ENCODE assay signal across 1 cellular context in the genomic region with DNA sequence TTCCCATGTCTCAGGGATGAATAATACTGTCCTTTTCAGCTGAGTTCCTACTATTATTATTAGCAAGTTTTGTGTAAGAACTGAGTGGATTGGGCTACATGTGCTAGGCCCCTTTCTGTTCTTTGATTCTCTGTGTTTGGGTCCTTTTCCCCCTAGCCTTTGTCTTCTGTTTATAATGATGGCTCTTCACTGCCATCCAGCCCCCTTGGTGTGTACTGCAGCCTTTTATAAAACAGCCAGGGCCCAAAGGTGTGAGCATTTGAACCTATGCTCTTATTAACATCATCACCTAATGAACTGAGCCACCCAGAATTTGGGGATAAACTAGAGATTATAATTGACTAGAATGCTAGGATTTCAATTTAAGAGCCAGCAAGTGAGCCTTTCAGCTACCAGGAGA.
TF ChIP-seq lines count a peak whose summit lies in the region.

No MANE protein-coding gene starts in this region.

TF ChIP-seq in endothelial cell of umbilical vein, 7 proteins besides CTCF, POLR2A, EP300 and RAD21:
- TF ChIP-seq EZH2 (IDR thresholded peaks at IDR 0.05; ENCODE audit: borderline replicate concordance, low read depth, low read length, severe bottlenecking) (no peak), MYC (IDR thresholded peaks at IDR 0.05; ENCODE audit: low read depth, low read length) (no peak), FOS (IDR thresholded peaks at IDR 0.05; ENCODE audit: borderline replicate concordance, insufficient read depth, low read length) (no peak), POLR2AphosphoS5 (IDR thresholded peaks at IDR 0.05; ENCODE audit: insufficient read depth, low read depth, low read length) (no peak)
- TF ChIP-seq, protein P1, sequence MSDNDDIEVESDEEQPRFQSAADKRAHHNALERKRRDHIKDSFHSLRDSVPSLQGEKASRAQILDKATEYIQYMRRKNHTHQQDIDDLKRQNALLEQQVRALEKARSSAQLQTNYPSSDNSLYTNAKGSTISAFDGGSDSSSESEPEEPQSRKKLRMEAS (IDR thresholded peaks at IDR 0.05; ENCODE audit: insufficient read depth, insufficient read length): no peak
